In the genomic region with DNA sequence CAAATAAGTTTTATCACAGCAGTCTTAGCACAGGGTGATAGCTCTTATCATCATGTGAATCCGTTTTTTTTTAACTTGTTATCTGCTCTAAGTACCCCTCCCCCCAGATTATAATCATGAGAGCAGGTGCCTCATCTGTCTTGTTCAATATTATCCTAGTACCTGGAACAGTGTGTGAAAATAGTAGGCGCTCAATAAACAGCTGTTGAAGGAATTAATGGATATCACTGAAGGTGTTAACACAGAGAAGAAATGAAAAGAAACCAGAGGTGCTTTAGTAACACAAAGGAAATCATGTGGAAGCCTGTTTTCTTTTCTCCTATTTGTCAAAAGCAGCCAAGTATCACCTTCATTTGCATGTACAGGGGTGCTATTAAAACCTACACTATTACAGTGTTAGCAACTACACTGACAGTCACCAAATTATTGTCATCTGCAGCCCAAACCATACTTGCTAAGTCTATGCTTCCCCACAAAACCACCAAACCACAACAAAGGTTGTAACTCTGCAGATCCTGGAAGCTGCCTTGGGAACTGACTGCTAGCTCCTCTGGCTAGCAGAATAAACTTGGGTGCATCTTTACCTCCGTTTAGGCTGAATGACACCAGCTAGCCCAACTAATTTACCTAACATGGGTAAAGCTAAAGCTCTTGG, we compare ENCODE assay signal across 8 cellular contexts. TPM values are rescaled to one million over a fixed set of nuclear protein-coding genes. Genes with fewer than 3 reads are reported as not detected.
A peak's percentile ranks its signal among the peaks of the same experiment; 100 is the strongest.
DNase-seq lines count a peak whose midpoint lies in the region; ATAC-seq, FAIRE-seq and TF ChIP-seq lines count a peak whose summit lies in the region.

No MANE protein-coding gene starts in this region.

- H3K4me2 ChIP-seq in HepG2 (ENCODE audit: low read depth, low read length): peak overlapping the region; percentile 9

- TF ChIP-seq EP300 in HepG2 (IDR thresholded peaks at IDR 0.05; ENCODE audit: low read depth in 2 of 2, low read length in 2 of 2) (no peak), HepG2 (CRISPR knock-in tag; IDR thresholded peaks at IDR 0.05; ENCODE audit: borderline replicate concordance) (no peak)

- no peaks in the 10 kb centered on the region for H3K9me3 Mint-ChIP-seq in chondrocyte (ENCODE audit: low read depth)

- in situ Hi-C loops in HepG2 (cut with HindIII; ENCODE audit: extremely low pct_ligation_motif_present, low pct_unique_long_range_greater_than_20kb): no loop called here

- DNase-seq in HepG2 (ENCODE audit: low spot score) (no peak), right lobe of liver (no peak), T-helper 2 cell (peak in 3 of 5 experiments; percentile 41 to 87 (median 76)), choroid plexus epithelial cell (ENCODE audit: low read depth) (peak; percentile 19), testis (no peak), chondrocyte (ENCODE audit: low spot score) (no peak)

- no peak for FAIRE-seq in HepG2 (lab: Jason Lieb, UNC)

- 86% methylated on average over 3 of the region's 3 CpGs for WGBS in HepG2 (ENCODE audit: low lambda C conversion rate)
- WGBS in right lobe of liver (ENCODE audit: insufficient coverage, low coverage, low lambda C conversion rate, missing lambda C conversion rate): 54% methylated on average over 2 of the region's 3 CpGs
- 37% methylated on average over 3 of the region's 3 CpGs for WGBS in thymus
- 59 to 68% methylated on average over 3 of the region's 3 CpGs for WGBS in testis, 2 donors

- no peak for ATAC-seq in HepG2
- ATAC-seq in right lobe of liver: no peak
- no peak for ATAC-seq in HG03378 (IDR thresholded peaks at IDR 0.05; ENCODE audit: unreplicated experiment)

- intact Hi-C loops in HepG2 (cut with micrococcal nuclease; ENCODE audit: unreplicated experiment): loop anchor here (5.0 kb wide), 1 partner anchor 1208 kb away; no protein-coding TSS in a partner anchor
- intact Hi-C loops in right lobe of liver (cut with DNase I): loop anchor here in 1 of 2 donors (10.0 kb wide), 1 partner anchor 281 kb away; no protein-coding TSS in a partner anchor
- intact Hi-C loops in testis (cut with DNase I; ENCODE audit: low total_unique reads): no loop called here

- no TSS peak for BruUV-seq in HepG2 (replicated peaks; lab: Mats Ljungman, UMichigan)

- H3K4me3 ChIP-seq in HepG2 (replicated peaks in 1 of 3; ENCODE audit: insufficient read depth in 1 of 3, low read depth in 2 of 3, low read length in 3 of 3) (no peak overlapping the region), right lobe of liver (no peak overlapping the region), choroid plexus epithelial cell (ENCODE audit: low read depth, low read length) (no peak overlapping the region), thymus (ENCODE audit: low read length) (peak overlapping the region; percentile 7), testis (no peak overlapping the region)

- H2AFZ ChIP-seq in HepG2 (ENCODE audit: low read length): no peak overlapping the region

- H3K4me1 ChIP-seq in HepG2 (ENCODE audit: insufficient read depth, low read length) (peaks cover 42% of the 10 kb centered on the region), right lobe of liver (peaks cover 0 to 26% (median 7%) of the 10 kb centered on the region in 4 donors), thymus (ENCODE audit: control insufficient read depth, insufficient read depth, low read length) (peaks cover 33% of the 10 kb centered on the region), testis (peaks cover 14% of the 10 kb centered on the region)

- H3K27me3 Mint-ChIP-seq in chondrocyte (ENCODE audit: low read depth): no peaks in the 10 kb centered on the region

- no peak overlapping the region for H3K9ac ChIP-seq in HepG2 (ENCODE audit: insufficient read depth, low read depth, low read length)

- CTCF ChIA-PET in HepG2 (lab: Yijun Ruan, JAX; ENCODE audit: low intra/inter-chr PET ratio, low total read pairs): no interaction called here

- TF ChIP-seq POLR2A in HepG2 (IDR thresholded peaks at IDR 0.05; ENCODE audit: insufficient read depth in 1 of 2, low read depth in 2 of 2, low read length in 2 of 2) (no peak), right lobe of liver (IDR thresholded peaks at IDR 0.05) (no peak), testis (IDR thresholded peaks at IDR 0.05) (no peak)

- POLR2A ChIA-PET in HepG2 (lab: Yijun Ruan, JAX): interaction anchor here (0.6 to 0.9 kb wide), 2 partner anchors 51 kb away, joined by 3 read pairs; a partner anchor contains a TSS

- TF ChIP-seq RAD21 in HepG2 (CRISPR knock-in tag; IDR thresholded peaks at IDR 0.05): no peak

- H3K27ac ChIP-seq in HepG2 (ENCODE audit: extremely low read length, insufficient read depth, low read length) (no peak overlapping the region), right lobe of liver (no peak overlapping the region), thymus (ENCODE audit: low read depth) (no peak overlapping the region), testis (no peak overlapping the region)

- H3K27me3 ChIP-seq in HepG2 (ENCODE audit: control insufficient read depth in 1 of 2, insufficient read depth in 2 of 2, low read length in 2 of 2) (no peaks in the 10 kb centered on the region; a peak in 1 of 5 replicates), right lobe of liver (no peaks in the 10 kb centered on the region), thymus (ENCODE audit: control insufficient read depth, insufficient read depth) (no peaks in the 10 kb centered on the region), testis (no peaks in the 10 kb centered on the region)

- H4K20me1 ChIP-seq in HepG2 (ENCODE audit: insufficient read depth, low read length): no peaks in the 10 kb centered on the region

- TF ChIP-seq CTCF in HepG2 (CRISPR knock-in tag; IDR thresholded peaks at IDR 0.05) (no peak), right lobe of liver (IDR thresholded peaks at IDR 0.05) (no peak), choroid plexus epithelial cell (conservative IDR thresholded peaks at IDR 0.05; ENCODE audit: low read depth, low read length) (no peak), testis (IDR thresholded peaks at IDR 0.05) (no peak), chondrocyte (IDR thresholded peaks at IDR 0.05) (no peak)

- no peaks in the 10 kb centered on the region for H3K9me3 ChIP-seq in HepG2 (ENCODE audit: low read length)
- H3K9me3 ChIP-seq in right lobe of liver: no peaks in the 10 kb centered on the region
- H3K9me3 ChIP-seq in thymus (ENCODE audit: control insufficient read depth): no peaks in the 10 kb centered on the region
- H3K9me3 ChIP-seq in testis: no peaks in the 10 kb centered on the region

- no peak overlapping the region for H3K27ac Mint-ChIP-seq in chondrocyte (ENCODE audit: unreplicated experiment)

- peaks cover 20% of the 10 kb centered on the region for H3K36me3 Mint-ChIP-seq in chondrocyte (ENCODE audit: low read depth)

- H3K79me2 ChIP-seq in HepG2 (ENCODE audit: insufficient read depth, low read length): peaks cover 54% of the 10 kb centered on the region

- H3K4me3 Mint-ChIP-seq in chondrocyte (ENCODE audit: unreplicated experiment): no peak overlapping the region

- H3K4me1 Mint-ChIP-seq in chondrocyte (ENCODE audit: low read depth): peaks cover 54% of the 10 kb centered on the region

- peaks cover 8 to 28% of the 10 kb centered on the region in 2 experiments for H3K36me3 ChIP-seq in HepG2 (replicated peaks in 1 of 2; ENCODE audit: control insufficient read depth in 1 of 2, insufficient read depth in 2 of 2, low read length in 2 of 2)
- H3K36me3 ChIP-seq in right lobe of liver: peaks cover 0 to 22% (median 11%) of the 10 kb centered on the region in 4 donors
- H3K36me3 ChIP-seq in thymus (ENCODE audit: control insufficient read depth, insufficient read depth): peaks cover 19% of the 10 kb centered on the region
- no peaks in the 10 kb centered on the region for H3K36me3 ChIP-seq in testis (ENCODE audit: low read depth, missing control alignments)

RNA-seq across cellular contexts. Expression of a gene that starts 2.9 kb away (rescaled TPM):
- total RNA-seq in HepG2 (2016; rRNA removed; fragmentation: Illumina TruSeq; extraction: Trizol) (19.2 and 24.1 TPM in 2 replicates), right lobe of liver (10 to 100 TPM; 14.4 to 23.1 (median 20.0) TPM), testis (10 to 100 TPM; 48.7 to 54.1 TPM), chondrocyte (24.9 to 35.9 TPM (median 26.8 TPM) in 3 replicates)
- total RNA-seq in HepG2 (2016; cell fraction: cytosol; rRNA removed; fragmentation: Illumina TruSeq; extraction: Trizol; ENCODE audit: low read depth): 3.7 and 5.6 TPM in 2 replicates
- total RNA-seq in HepG2 (2016; cell fraction: insoluble cytoplasmic fraction; rRNA removed; fragmentation: Illumina TruSeq; extraction: Trizol): 17.3 and 22.5 TPM in 2 replicates
- total RNA-seq in HepG2 (2016; cell fraction: membrane; rRNA removed; fragmentation: Illumina TruSeq; extraction: Trizol): 5.4 and 7.1 TPM in 2 replicates
- 29.8 and 32.0 TPM in 2 replicates for total RNA-seq in HepG2 (2016; cell fraction: nucleus; rRNA removed; fragmentation: Illumina TruSeq; extraction: Trizol)
- polyA plus RNA-seq in HepG2 (2011; rRNA removed) (9.4 and 13.5 TPM in 2 replicates), thymus (32.8 TPM), testis (ENCODE audit: insufficient read depth, low read depth, low replicate concordance) (25.1 TPM)
- 5.6 and 7.4 TPM in 2 replicates for polyA plus RNA-seq in HepG2 (2011; cell fraction: cytosol; rRNA removed)
- polyA plus RNA-seq in HepG2 (2011; cell fraction: nucleus; rRNA removed): 40.8 and 46.3 TPM in 2 replicates
- 20.6 and 22.0 TPM in 2 replicates for polyA plus RNA-seq in HepG2 (2012)
- 0.59 and 0.94 TPM in 2 replicates for polyA plus RNA-seq in HepG2 (2016; cell fraction: cytosol; fragmentation: Illumina TruSeq; extraction: Trizol; ENCODE audit: low read depth)
- 13.8 and 16.6 TPM in 2 replicates for polyA plus RNA-seq in HepG2 (2016; cell fraction: insoluble cytoplasmic fraction; fragmentation: Illumina TruSeq; extraction: Trizol; ENCODE audit: low read depth)
- polyA plus RNA-seq in HepG2 (2016; cell fraction: membrane; fragmentation: Illumina TruSeq; extraction: Trizol; ENCODE audit: low read depth): 1.5 and 1.9 TPM in 2 replicates
- 38.7 and 40.3 TPM in 2 replicates for polyA plus RNA-seq in HepG2 (2016; cell fraction: nucleus; fragmentation: Illumina TruSeq; extraction: Trizol; ENCODE audit: insufficient read depth, low read depth)
- polyA minus RNA-seq in HepG2 (2011; rRNA and poly(A)+ RNA removed; ENCODE audit: low replicate concordance): 12.4 and 15.1 TPM in 2 replicates
- 7.6 and 8.9 TPM in 2 replicates for polyA minus RNA-seq in HepG2 (2011; cell fraction: cytosol; rRNA and poly(A)+ RNA removed)
- polyA minus RNA-seq in HepG2 (2011; cell fraction: nucleus; rRNA and poly(A)+ RNA removed): 38.9 and 54.2 TPM in 2 replicates

RNA-seq across cellular contexts. Expression of a gene that starts 3.1 kb away (rescaled TPM):
- total RNA-seq in HepG2 (2016; rRNA removed; fragmentation: Illumina TruSeq; extraction: Trizol) (19.4 and 28.7 TPM in 2 replicates), right lobe of liver (1 to 10 TPM; 4.5 to 7.4 (median 6.1) TPM), testis (10 to 100 TPM; 13.6 to 14.9 TPM), chondrocyte (8.1 to 12.8 TPM (median 8.4 TPM) in 3 replicates)
- 9.0 and 9.3 TPM in 2 replicates for total RNA-seq in HepG2 (2016; cell fraction: cytosol; rRNA removed; fragmentation: Illumina TruSeq; extraction: Trizol; ENCODE audit: low read depth)
- total RNA-seq in HepG2 (2016; cell fraction: insoluble cytoplasmic fraction; rRNA removed; fragmentation: Illumina TruSeq; extraction: Trizol): 20.1 and 30.7 TPM in 2 replicates
- total RNA-seq in HepG2 (2016; cell fraction: membrane; rRNA removed; fragmentation: Illumina TruSeq; extraction: Trizol): 15.0 and 16.0 TPM in 2 replicates
- 8.0 and 8.6 TPM in 2 replicates for total RNA-seq in HepG2 (2016; cell fraction: nucleus; rRNA removed; fragmentation: Illumina TruSeq; extraction: Trizol)
- polyA plus RNA-seq in HepG2 (2011; rRNA removed) (2.8 and 5.1 TPM in 2 replicates), thymus (18.3 TPM), testis (ENCODE audit: insufficient read depth, low read depth, low replicate concordance) (21.2 TPM)
- 1.7 and 2.5 TPM in 2 replicates for polyA plus RNA-seq in HepG2 (2011; cell fraction: cytosol; rRNA removed)
- polyA plus RNA-seq in HepG2 (2011; cell fraction: nucleus; rRNA removed): 1.0 and 1.2 TPM in 2 replicates
- 6.7 and 14.3 TPM in 2 replicates for polyA plus RNA-seq in HepG2 (2012)
- 11.3 and 14.2 TPM in 2 replicates for polyA plus RNA-seq in HepG2 (2016; cell fraction: cytosol; fragmentation: Illumina TruSeq; extraction: Trizol; ENCODE audit: low read depth)
- polyA plus RNA-seq in HepG2 (2016; cell fraction: insoluble cytoplasmic fraction; fragmentation: Illumina TruSeq; extraction: Trizol; ENCODE audit: low read depth): 33.0 and 38.8 TPM in 2 replicates
- 15.2 and 17.8 TPM in 2 replicates for polyA plus RNA-seq in HepG2 (2016; cell fraction: membrane; fragmentation: Illumina TruSeq; extraction: Trizol; ENCODE audit: low read depth)
- polyA plus RNA-seq in HepG2 (2016; cell fraction: nucleus; fragmentation: Illumina TruSeq; extraction: Trizol; ENCODE audit: insufficient read depth, low read depth): 12.2 and 14.0 TPM in 2 replicates
- polyA minus RNA-seq in HepG2 (2011; rRNA and poly(A)+ RNA removed; ENCODE audit: low replicate concordance): 1.8 and 3.7 TPM in 2 replicates
- polyA minus RNA-seq in HepG2 (2011; cell fraction: cytosol; rRNA and poly(A)+ RNA removed): 1.1 and 1.2 TPM in 2 replicates
- polyA minus RNA-seq in HepG2 (2011; cell fraction: nucleus; rRNA and poly(A)+ RNA removed): 6.7 and 7.2 TPM in 2 replicates

RNA-seq across cellular contexts. Expression of a gene that starts 50.7 kb away (rescaled TPM):
- 25.9 and 50.5 TPM in 2 replicates for total RNA-seq in HepG2 (2016; rRNA removed; fragmentation: Illumina TruSeq; extraction: Trizol)
- 3.9 and 4.2 TPM in 2 replicates for total RNA-seq in HepG2 (2016; cell fraction: cytosol; rRNA removed; fragmentation: Illumina TruSeq; extraction: Trizol; ENCODE audit: low read depth)
- total RNA-seq in HepG2 (2016; cell fraction: insoluble cytoplasmic fraction; rRNA removed; fragmentation: Illumina TruSeq; extraction: Trizol): 26.3 and 51.3 TPM in 2 replicates
- total RNA-seq in HepG2 (2016; cell fraction: membrane; rRNA removed; fragmentation: Illumina TruSeq; extraction: Trizol): 14.0 TPM in 2 replicates
- total RNA-seq in HepG2 (2016; cell fraction: nucleus; rRNA removed; fragmentation: Illumina TruSeq; extraction: Trizol): 52.0 and 59.4 TPM in 2 replicates
- polyA plus RNA-seq in HepG2 (2011; rRNA removed): 48.9 and 57.4 TPM in 2 replicates
- 50.3 and 50.5 TPM in 2 replicates for polyA plus RNA-seq in HepG2 (2011; cell fraction: cytosol; rRNA removed)
- 72.5 and 76.8 TPM in 2 replicates for polyA plus RNA-seq in HepG2 (2011; cell fraction: nucleus; rRNA removed)
- 33.1 and 37.6 TPM in 2 replicates for polyA plus RNA-seq in HepG2 (2012)
- polyA plus RNA-seq in HepG2 (2016; cell fraction: cytosol; fragmentation: Illumina TruSeq; extraction: Trizol; ENCODE audit: low read depth): 3.5 and 3.6 TPM in 2 replicates
- polyA plus RNA-seq in HepG2 (2016; cell fraction: insoluble cytoplasmic fraction; fragmentation: Illumina TruSeq; extraction: Trizol; ENCODE audit: low read depth): 24.2 and 24.5 TPM in 2 replicates
- 8.3 and 8.4 TPM in 2 replicates for polyA plus RNA-seq in HepG2 (2016; cell fraction: membrane; fragmentation: Illumina TruSeq; extraction: Trizol; ENCODE audit: low read depth)
- 80.8 and 88.2 TPM in 2 replicates for polyA plus RNA-seq in HepG2 (2016; cell fraction: nucleus; fragmentation: Illumina TruSeq; extraction: Trizol; ENCODE audit: insufficient read depth, low read depth)
- polyA minus RNA-seq in HepG2 (2011; rRNA and poly(A)+ RNA removed; ENCODE audit: low replicate concordance): 77.4 and 114 TPM in 2 replicates
- 30.1 and 30.2 TPM in 2 replicates for polyA minus RNA-seq in HepG2 (2011; cell fraction: cytosol; rRNA and poly(A)+ RNA removed)
- 31.3 and 32.3 TPM in 2 replicates for polyA minus RNA-seq in HepG2 (2011; cell fraction: nucleus; rRNA and poly(A)+ RNA removed)
- total RNA-seq in right lobe of liver: 10 to 100 TPM in 5 of 6 experiments, 1 to 10 TPM in 1; 9.3 to 16.8 (median 14.6) TPM
- polyA plus RNA-seq in thymus: 50.4 TPM
- total RNA-seq in testis: 10 to 100 TPM; 36.5 to 53.0 TPM
- polyA plus RNA-seq in testis (ENCODE audit: insufficient read depth, low read depth, low replicate concordance): 43.3 TPM
- 83.4 to 89.1 TPM (median 84.9 TPM) in 3 replicates for total RNA-seq in chondrocyte

RNA-seq across cellular contexts. Expression of a gene that starts 50.8 kb away (rescaled TPM):
- 24.1 and 32.0 TPM in 2 replicates for total RNA-seq in HepG2 (2016; rRNA removed; fragmentation: Illumina TruSeq; extraction: Trizol)
- 11.2 and 11.5 TPM in 2 replicates for total RNA-seq in HepG2 (2016; cell fraction: cytosol; rRNA removed; fragmentation: Illumina TruSeq; extraction: Trizol; ENCODE audit: low read depth)
- total RNA-seq in HepG2 (2016; cell fraction: insoluble cytoplasmic fraction; rRNA removed; fragmentation: Illumina TruSeq; extraction: Trizol): 26.4 and 35.5 TPM in 2 replicates
- total RNA-seq in HepG2 (2016; cell fraction: membrane; rRNA removed; fragmentation: Illumina TruSeq; extraction: Trizol): 22.7 TPM in 2 replicates
- total RNA-seq in HepG2 (2016; cell fraction: nucleus; rRNA removed; fragmentation: Illumina TruSeq; extraction: Trizol): 7.9 and 10.8 TPM in 2 replicates
- polyA plus RNA-seq in HepG2 (2011; rRNA removed): 13.3 and 15.8 TPM in 2 replicates
- 12.6 and 17.4 TPM in 2 replicates for polyA plus RNA-seq in HepG2 (2011; cell fraction: cytosol; rRNA removed)
- polyA plus RNA-seq in HepG2 (2011; cell fraction: nucleus; rRNA removed): 4.0 and 4.7 TPM in 2 replicates
- polyA plus RNA-seq in HepG2 (2012): 17.8 and 18.8 TPM in 2 replicates
- 9.9 and 12.4 TPM in 2 replicates for polyA plus RNA-seq in HepG2 (2016; cell fraction: cytosol; fragmentation: Illumina TruSeq; extraction: Trizol; ENCODE audit: low read depth)
- polyA plus RNA-seq in HepG2 (2016; cell fraction: insoluble cytoplasmic fraction; fragmentation: Illumina TruSeq; extraction: Trizol; ENCODE audit: low read depth): 30.7 and 33.5 TPM in 2 replicates
- polyA plus RNA-seq in HepG2 (2016; cell fraction: membrane; fragmentation: Illumina TruSeq; extraction: Trizol; ENCODE audit: low read depth): 19.0 and 19.4 TPM in 2 replicates
- 14.4 and 14.5 TPM in 2 replicates for polyA plus RNA-seq in HepG2 (2016; cell fraction: nucleus; fragmentation: Illumina TruSeq; extraction: Trizol; ENCODE audit: insufficient read depth, low read depth)
- 7.0 and 13.0 TPM in 2 replicates for polyA minus RNA-seq in HepG2 (2011; rRNA and poly(A)+ RNA removed; ENCODE audit: low replicate concordance)
- 7.3 and 8.8 TPM in 2 replicates for polyA minus RNA-seq in HepG2 (2011; cell fraction: cytosol; rRNA and poly(A)+ RNA removed)
- 3.0 and 5.8 TPM in 2 replicates for polyA minus RNA-seq in HepG2 (2011; cell fraction: nucleus; rRNA and poly(A)+ RNA removed)
- total RNA-seq in right lobe of liver: 10 to 100 TPM in 2 of 6 experiments, 1 to 10 TPM in 4; 6.2 to 13.5 (median 8.4) TPM
- 10.8 TPM for polyA plus RNA-seq in thymus
- 10 to 100 TPM; 13.3 to 15.7 TPM for total RNA-seq in testis
- 19.1 TPM for polyA plus RNA-seq in testis (ENCODE audit: insufficient read depth, low read depth, low replicate concordance)
- total RNA-seq in chondrocyte: 6.1 to 8.1 TPM (median 7.2 TPM) in 3 replicates

Comparison
In these comparisons a context has a peak if more than half of its experiments do, and no peak if none do; other contexts are left out.
1. DNase-seq: peak in T-helper 2 cell (3 of 5) and choroid plexus epithelial cell (single experiment); none in HepG2 (single experiment), right lobe of liver (0 of 3), testis (single experiment) and chondrocyte (single experiment).